Comparison of ENCODE assay signal across 8 cellular contexts in the genomic region with DNA sequence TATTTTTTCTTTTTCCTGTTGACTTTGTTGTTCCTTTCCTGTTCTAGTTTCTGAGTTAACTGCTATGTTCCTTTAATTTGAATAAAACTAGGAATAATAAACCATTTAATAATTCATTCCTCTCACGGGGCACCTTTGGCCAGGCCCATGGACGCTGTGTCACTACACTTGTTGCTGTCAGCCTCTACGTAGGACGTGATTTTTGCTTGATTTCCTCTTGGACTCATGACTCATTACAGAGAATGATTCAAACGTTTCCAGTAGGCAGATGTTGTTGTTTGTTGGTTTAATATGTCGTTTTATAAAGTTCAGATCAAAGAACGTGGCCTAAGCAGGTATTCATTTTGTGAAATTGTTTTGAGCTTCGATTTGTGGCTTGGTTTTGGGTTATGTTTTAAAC. TPM values are rescaled to one million over a fixed set of nuclear protein-coding genes. Genes with fewer than 3 reads are reported as not detected.
DNase-seq lines count a peak whose midpoint lies in the region; ATAC-seq lines count a peak whose summit lies in the region.

No MANE protein-coding gene starts in this region.

- ATAC-seq in HG03095 (IDR thresholded peaks at IDR 0.05; ENCODE audit: unreplicated experiment) = no peak

- peak; percentile 45 to 54 for DNase-seq in stimulated activated CD4-positive, alpha-beta T cell treated with anti-CD3 and anti-CD28 coated beads, Interleukin-2, amount 100 ng/mL, for 24 hours
- DNase-seq in stimulated activated CD4-positive, alpha-beta T cell treated with anti-CD3 and anti-CD28 coated beads, Interleukin-4, amount 100 ng/mL, for 1 hour = no peak
- peak; percentile 48 to 49 for DNase-seq in activated CD4-positive, alpha-beta T cell treated with anti-CD3 and anti-CD28 coated beads, Interleukin-2, amount 50 U/mL, for 48 hours
- DNase-seq in glomerular endothelial cell (ENCODE audit: extremely low read depth, low read depth, low spot score) (peak; percentile 85), ureter (ENCODE audit: low spot score) (peak; percentile 50), NCI-H748 (lab: John Stamatoyannopoulos, UW; ENCODE audit: unreplicated experiment) (no peak), DMS 273 treated with DMSO at 0.1 percent for 48 hours (lab: John Stamatoyannopoulos, UW) (no peak)

RNA-seq across cellular contexts. Expression of a gene that starts 9.1 kb away (rescaled TPM):
- total RNA-seq in glomerular endothelial cell = 9.9 and 16.9 TPM in 2 replicates
- total RNA-seq in ureter = 23.0 TPM

Comparison
In these comparisons a context has a peak if more than half of its experiments do, and no peak if none do; other contexts are left out.
1. DNase-seq: peak in stimulated activated CD4-positive, alpha-beta T cell treated with anti-CD3 and anti-CD28 coated beads, Interleukin-2, amount 100 ng/mL, for 24 hours (2 of 2), activated CD4-positive, alpha-beta T cell treated with anti-CD3 and anti-CD28 coated beads, Interleukin-2, amount 50 U/mL, for 48 hours (2 of 2), glomerular endothelial cell (single experiment) and ureter (single experiment); none in stimulated activated CD4-positive, alpha-beta T cell treated with anti-CD3 and anti-CD28 coated beads, Interleukin-4, amount 100 ng/mL, for 1 hour (single experiment), NCI-H748 (single experiment) and DMS 273 treated with DMSO at 0.1 percent for 48 hours (single experiment).